In the genomic region with DNA sequence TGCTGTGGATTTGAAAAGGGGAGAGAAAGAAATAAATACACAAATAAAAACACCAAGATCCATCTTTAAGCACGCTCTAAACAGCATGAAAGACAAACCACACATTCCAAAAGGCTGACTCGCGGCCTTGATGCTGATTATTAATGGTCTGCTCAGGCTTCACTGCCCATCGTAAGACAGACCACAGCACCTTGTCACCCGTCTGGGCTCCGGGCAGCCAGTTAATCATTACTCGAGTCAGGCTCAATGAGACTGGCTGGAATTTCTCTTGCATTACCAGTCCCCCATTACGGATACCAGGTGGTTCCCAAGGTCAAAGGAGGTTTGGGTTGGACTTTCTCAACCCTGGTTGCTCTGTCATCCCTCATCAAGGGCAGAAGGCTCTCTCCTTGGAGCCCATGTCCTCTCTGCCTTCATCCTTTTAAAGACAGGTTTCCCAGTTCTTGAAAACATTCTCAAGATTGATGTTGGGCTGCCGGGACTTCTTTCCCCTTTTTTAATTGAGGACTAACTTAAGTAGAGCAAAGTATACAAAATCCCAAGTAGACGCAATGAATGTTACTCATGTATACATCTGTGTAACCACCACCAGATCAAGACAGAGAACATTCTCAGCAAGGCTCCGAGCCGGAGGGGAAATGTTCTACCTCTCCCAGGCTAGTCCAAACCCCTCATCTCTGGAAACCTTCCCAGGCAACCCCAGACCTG, we compare ENCODE assay signal across 8 cellular contexts. TPM values are rescaled to one million over a fixed set of nuclear protein-coding genes. Genes with fewer than 3 reads are reported as not detected.
A peak's percentile ranks its signal among the peaks of the same experiment; 100 is the strongest.
DNase-seq lines count a peak whose midpoint lies in the region; ATAC-seq and TF ChIP-seq lines count a peak whose summit lies in the region.

No MANE protein-coding gene starts in this region.

- peaks cover 4 to 88% of the 10 kb centered on the region in 2 experiments; a peak in 2 of 4 replicates for H3K79me1 ChIP-seq in IMR-90 (ENCODE audit: low read depth in 1 of 2, low read length in 2 of 2)

- peak overlapping the region; percentile 82 for H3K4ac ChIP-seq in IMR-90 (ENCODE audit: low read depth, low read length)

- dilution Hi-C loops in IMR-90 (cut with HindIII; ENCODE audit: low sequenced_read_pairs, unreplicated experiment), result no loop called here

- no peaks in the 10 kb centered on the region for H3K9me3 Mint-ChIP-seq in naive thymus-derived CD4-positive, alpha-beta T cell
- peaks cover 6% of the 10 kb centered on the region for H3K9me3 Mint-ChIP-seq in glutamatergic neuron (ENCODE audit: unreplicated experiment)

- H4K91ac ChIP-seq in IMR-90 (ENCODE audit: insufficient read depth, low read depth, low read length), result peak overlapping the region; percentile 64

- H3K9me1 ChIP-seq in IMR-90 (ENCODE audit: insufficient read depth, low read length), result peaks cover 47% of the 10 kb centered on the region

- no peaks in the 10 kb centered on the region for H3K9me3 ChIP-seq in BLaER1 treated with 17β-estradiol and CSF1 and Interleukin-3, amounts not matched to agents 10 nM and 100 nM (replicated peaks in 1 of 11)
- no peaks in the 10 kb centered on the region for H3K9me3 ChIP-seq in IMR-90 (ENCODE audit: control insufficient read depth, insufficient read depth, low read length)
- H3K9me3 ChIP-seq in naive thymus-derived CD4-positive, alpha-beta T cell (ENCODE audit: control insufficient read depth in 2 of 3, low read length in 3 of 3), result no peaks in the 10 kb centered on the region

- peak overlapping the region; percentile 82 for H2AK5ac ChIP-seq in IMR-90 (ENCODE audit: low read depth, low read length)

- no peak overlapping the region for H3K9ac ChIP-seq in BLaER1 treated with 17β-estradiol and CSF1 and Interleukin-3, amounts not matched to agents 10 nM and 100 nM
- peak overlapping the region; percentile 15; the same call in 1 of the 2 replicates for H3K9ac ChIP-seq in IMR-90 (ENCODE audit: low read depth, low read length)

- H3K27ac ChIP-seq in BLaER1 treated with 17β-estradiol and CSF1 and Interleukin-3, amounts not matched to agents 10 nM and 100 nM, result no peak overlapping the region
- H3K27ac ChIP-seq in IMR-90 (ENCODE audit: insufficient read depth, low read length) (peak overlapping the region; percentile 33; the same call in 1 of the 2 replicates), dorsolateral prefrontal cortex (peak overlapping the region in 44 of 59 donors; percentile 1 to 99 (median 66))
- H3K27ac ChIP-seq in naive thymus-derived CD4-positive, alpha-beta T cell (ENCODE audit: low read depth, low read length), result no peak overlapping the region

- ATAC-seq in IMR-90 (ENCODE audit: low read depth) (peak; percentile 53), HG03045 (IDR thresholded peaks at IDR 0.05; ENCODE audit: unreplicated experiment) (no peak)
- no peak for ATAC-seq in naive thymus-derived CD4-positive, alpha-beta T cell

- H3K27me3 ChIP-seq in BLaER1 treated with 17β-estradiol and CSF1 and Interleukin-3, amounts not matched to agents 10 nM and 100 nM, result peaks cover 0 to 17% (median 6%) of the 10 kb centered on the region in 11 experiments; a peak in 7 of 22 replicates
- no peaks in the 10 kb centered on the region for H3K27me3 ChIP-seq in IMR-90 (ENCODE audit: control insufficient read depth, insufficient read depth, low read length)
- no peaks in the 10 kb centered on the region for H3K27me3 ChIP-seq in dorsolateral prefrontal cortex
- no peaks in the 10 kb centered on the region for H3K27me3 ChIP-seq in naive thymus-derived CD4-positive, alpha-beta T cell (ENCODE audit: control insufficient read depth in 2 of 2, insufficient read depth in 2 of 2, low read length in 2 of 2)

- peak overlapping the region; percentile 90 for H3K14ac ChIP-seq in IMR-90 (replicated peaks; ENCODE audit: low read depth, low read length)

- TF ChIP-seq RAD21 in IMR-90 (IDR thresholded peaks at IDR 0.05; ENCODE audit: low read length), result 0 out of 2 replicates have a peak, but pooled peaks have one; percentile 12

- H3K27ac Mint-ChIP-seq in naive thymus-derived CD4-positive, alpha-beta T cell, result peak overlapping the region; percentile 53 to 98 (median 80)
- no peak overlapping the region for H3K27ac Mint-ChIP-seq in glutamatergic neuron (ENCODE audit: unreplicated experiment)

- in situ Hi-C loops in IMR-90 (cut with MboI; ENCODE audit: low sequenced_read_pairs), result loop anchor here (5.0 to 25.0 kb wide), 4 partner anchors 160 to 405 kb away; a partner anchor contains a TSS

- TF ChIP-seq CTCF in IMR-90 (conservative IDR thresholded peaks at IDR 0.05; ENCODE audit: low read depth, low read length) (no peak), dorsolateral prefrontal cortex (IDR thresholded peaks at IDR 0.05 in 54 of 56, conservative IDR thresholded peaks at IDR 0.05 in 2 of 56; ENCODE audit: low read depth in 1 of 56, partially characterized antibody in 56 of 56) (no peak), glutamatergic neuron (IDR thresholded peaks at IDR 0.05; ENCODE audit: partially characterized antibody, unreplicated experiment) (no peak)

- peak overlapping the region; percentile 54 for H2AFZ ChIP-seq in IMR-90 (replicated peaks; ENCODE audit: low read length, poor library complexity)

- no peaks in the 10 kb centered on the region for H3K27me3 Mint-ChIP-seq in naive thymus-derived CD4-positive, alpha-beta T cell
- H3K27me3 Mint-ChIP-seq in glutamatergic neuron (ENCODE audit: unreplicated experiment), result peaks cover 3% of the 10 kb centered on the region

- peak overlapping the region; percentile 43 for H2BK5ac ChIP-seq in IMR-90 (ENCODE audit: low read depth, low read length, poor library complexity, severe bottlenecking)

- H4K5ac ChIP-seq in IMR-90 (ENCODE audit: low read depth, low read length), result no peak overlapping the region; the same call in 1 of the 2 replicates

- peak overlapping the region; percentile 79 for H2BK120ac ChIP-seq in IMR-90 (ENCODE audit: low read depth, low read length)

- H3K18ac ChIP-seq in IMR-90 (ENCODE audit: low read depth, low read length), result peak overlapping the region; percentile 26; the same call in 1 of the 2 replicates

- peaks cover 6 to 81% (median 42%) of the 10 kb centered on the region in 11 experiments; a peak in 19 of 22 replicates for H3K36me3 ChIP-seq in BLaER1 treated with 17β-estradiol and CSF1 and Interleukin-3, amounts not matched to agents 10 nM and 100 nM
- peaks cover 30% of the 10 kb centered on the region for H3K36me3 ChIP-seq in IMR-90 (ENCODE audit: control insufficient read depth, insufficient read depth, low read length)
- H3K36me3 ChIP-seq in naive thymus-derived CD4-positive, alpha-beta T cell (ENCODE audit: control insufficient read depth in 2 of 3, insufficient read depth in 3 of 3, low read length in 3 of 3), result no peaks in the 10 kb centered on the region

- peak overlapping the region in 9 of 11 experiments; percentile 2 to 99 (median 83); a peak in 12 of 22 replicates for H3K4me2 ChIP-seq in BLaER1 treated with 17β-estradiol and CSF1 and Interleukin-3, amounts not matched to agents 10 nM and 100 nM
- H3K4me2 ChIP-seq in IMR-90 (ENCODE audit: low read depth, low read length), result peak overlapping the region; percentile 71

- H3K4me1 Mint-ChIP-seq in naive thymus-derived CD4-positive, alpha-beta T cell, result peaks cover 63 to 100% (median 98%) of the 10 kb centered on the region in 7 donors
- peaks cover 66% of the 10 kb centered on the region for H3K4me1 Mint-ChIP-seq in glutamatergic neuron (ENCODE audit: low read depth, unreplicated experiment)

- peak; percentile 10; the same call in 1 of the 2 replicates for TF ChIP-seq POLR2A in IMR-90 (IDR thresholded peaks at IDR 0.05; ENCODE audit: low read depth, low read length)

- peak overlapping the region; percentile 66 for H2BK20ac ChIP-seq in IMR-90 (ENCODE audit: low read depth, low read length)

- peak overlapping the region; percentile 83; the same call in 2 of the 3 replicates for H2BK15ac ChIP-seq in IMR-90 (ENCODE audit: low read depth, low read length)

- H2AK9ac ChIP-seq in IMR-90 (replicated peaks; ENCODE audit: low read depth, low read length, poor library complexity), result peak overlapping the region; percentile 51

- BruUV-seq in IMR-90 (replicated peaks; lab: Mats Ljungman, UMichigan), result no TSS peak

- 0% methylated on average over 5 of the region's 12 CpGs; no CpG with 5 or more reads in 1 of the 2 experiments for WGBS in IMR-90 (ENCODE audit: extremely low coverage in 2 of 2, insufficient read length in 1 of 2), 2 experiments

- H3K4me3 Mint-ChIP-seq in naive thymus-derived CD4-positive, alpha-beta T cell, result peak overlapping the region; percentile 20 to 88 (median 78)
- H3K4me3 Mint-ChIP-seq in glutamatergic neuron (ENCODE audit: unreplicated experiment), result no peak overlapping the region

- intact Hi-C loops in IMR-90 (cut with micrococcal nuclease), result loop anchor here (5.0 kb wide), 1 partner anchor 115 kb away; no protein-coding TSS in a partner anchor
- intact Hi-C loops in dorsolateral prefrontal cortex (cut with DNase I), result loop anchor here in 1 of 2 donors (10.0 kb wide), 1 partner anchor 472 kb away; no protein-coding TSS in a partner anchor
- intact Hi-C loops in naive thymus-derived CD4-positive, alpha-beta T cell (cut with micrococcal nuclease), result loop anchor here (5.0 to 10.0 kb wide), 5 partner anchors 265 to 1342 kb away; a partner anchor contains a TSS

- DNase-seq in IMR-90 (peak; percentile 92), dorsolateral prefrontal cortex (no peak), SIG-M5 treated with dmso at 0.1 percent for 504 hours (lab: John Stamatoyannopoulos, UW; ENCODE audit: unreplicated experiment) (no peak), glutamatergic neuron (no peak), NCI-H2107 (lab: John Stamatoyannopoulos, UW) (no peak)
- DNase-seq in naive thymus-derived CD4-positive, alpha-beta T cell, result no peak

- peak overlapping the region; percentile 84; the same call in 1 of the 2 replicates for H3K56ac ChIP-seq in IMR-90 (ENCODE audit: extremely low read depth, insufficient read depth, low read length)

- H4K20me1 ChIP-seq in BLaER1 treated with 17β-estradiol and CSF1 and Interleukin-3, amounts not matched to agents 10 nM and 100 nM, result peaks cover 65 to 100% (median 97%) of the 10 kb centered on the region in 11 experiments
- H4K20me1 ChIP-seq in IMR-90 (ENCODE audit: insufficient read depth, low read length), result peaks cover 98% of the 10 kb centered on the region

- no peak overlapping the region for H3K4me3 ChIP-seq in BLaER1 treated with 17β-estradiol and CSF1 and Interleukin-3, amounts not matched to agents 10 nM and 100 nM
- no peak overlapping the region for H3K4me3 ChIP-seq in IMR-90 (ENCODE audit: insufficient read depth, low read depth, low read length)
- peak overlapping the region in 20 of 59 donors; percentile 4 to 90 (median 14) for H3K4me3 ChIP-seq in dorsolateral prefrontal cortex
- no peak overlapping the region for H3K4me3 ChIP-seq in naive thymus-derived CD4-positive, alpha-beta T cell (ENCODE audit: low read length)

- peaks cover 0 to 72% (median 5%) of the 10 kb centered on the region in 5 donors for H3K36me3 Mint-ChIP-seq in naive thymus-derived CD4-positive, alpha-beta T cell
- no peaks in the 10 kb centered on the region for H3K36me3 Mint-ChIP-seq in glutamatergic neuron (ENCODE audit: unreplicated experiment)

- POLR2A ChIA-PET in IMR-90 (lab: Charles Lee; ENCODE audit: unreplicated experiment), result interaction anchor here (0.6 to 1.1 kb wide), 2 partner anchors 10 to 12 kb away, joined by 3 to 6 read pairs; no protein-coding TSS in a partner anchor
- POLR2A ChIA-PET in naive thymus-derived CD4-positive, alpha-beta T cell (lab: Charles Lee), result interaction anchor here (0.5 to 3.0 kb wide), 3 partner anchors 10 to 1338 kb away, joined by 3 to 41 read pairs (median 28); a partner anchor contains a TSS

- peak overlapping the region; percentile 50 for H3K23ac ChIP-seq in IMR-90 (ENCODE audit: low read depth, low read length)

- peaks cover 64 to 99% (median 95%) of the 10 kb centered on the region in 10 experiments for H3K4me1 ChIP-seq in BLaER1 treated with 17β-estradiol and CSF1 and Interleukin-3, amounts not matched to agents 10 nM and 100 nM
- peaks cover 63% of the 10 kb centered on the region for H3K4me1 ChIP-seq in IMR-90 (ENCODE audit: control insufficient read depth, insufficient read depth, low read length)
- peaks cover 80 to 95% of the 10 kb centered on the region in 2 donors for H3K4me1 ChIP-seq in naive thymus-derived CD4-positive, alpha-beta T cell (ENCODE audit: control insufficient read depth in 2 of 2, insufficient read depth in 2 of 2, low read length in 2 of 2)

- peak overlapping the region; percentile 42 to 72; a peak in 3 of 4 replicates for H4K8ac ChIP-seq in IMR-90 (ENCODE audit: low read depth in 2 of 2, low read length in 2 of 2)

- CTCF ChIA-PET in IMR-90 (lab: Yijun Ruan, JAX), result no interaction called here
- CTCF ChIA-PET in naive thymus-derived CD4-positive, alpha-beta T cell (lab: Charles Lee), result no interaction called here

RNA-seq across cellular contexts. Expression of a gene that starts 8.1 kb away (rescaled TPM):
- total RNA-seq in IMR-90 (2012; rRNA removed), result 13.3 and 15.8 TPM in 2 replicates
- polyA plus RNA-seq in IMR-90 (2012; rRNA removed), result 17.6 and 17.9 TPM in 2 replicates
- 8.3 and 14.6 TPM in 2 replicates for polyA plus RNA-seq in IMR-90 (2012; cell fraction: cytosol; rRNA removed)
- 22.6 and 22.9 TPM in 2 replicates for polyA plus RNA-seq in IMR-90 (2012; cell fraction: nucleus; rRNA removed; ENCODE audit: low replicate concordance)
- total RNA-seq in dorsolateral prefrontal cortex, result 10 to 100 TPM; 14.2 to 34.2 (median 23.6) TPM
- total RNA-seq in naive thymus-derived CD4-positive, alpha-beta T cell, result 10 to 100 TPM; 21.2 to 79.4 (median 30.1) TPM
- polyA plus RNA-seq in naive thymus-derived CD4-positive, alpha-beta T cell, result 1 to 10 TPM; 5.3 to 6.5 TPM
- total RNA-seq in glutamatergic neuron (ENCODE audit: unreplicated experiment), result 10.8 TPM

Comparison
In these comparisons a context has a peak if more than half of its experiments do, and no peak if none do; other contexts are left out.
1. H3K27ac ChIP-seq: peak in IMR-90 (single experiment) and dorsolateral prefrontal cortex (44 of 59); none in BLaER1 treated with 17β-estradiol and CSF1 and Interleukin-3, amounts not matched to agents 10 nM and 100 nM (0 of 11) and naive thymus-derived CD4-positive, alpha-beta T cell (single experiment).